In genomic region chr5:136192526-136193395, GRCh38 we compare ENCODE assay signal across 9 cellular contexts. TPM values are rescaled to one million over a fixed set of nuclear protein-coding genes. Genes with fewer than 3 reads are reported as not detected.
DNase-seq lines count a peak whose midpoint lies in the region; ATAC-seq and TF ChIP-seq lines count a peak whose summit lies in the region.
"Had no signal": no experiment of that assay in that cellular context is flagged by ENCODE, and none has a peak within 500 bp of the region (broad histone marks: within the 10 kb centered on the region; RNA-seq: fewer than 3 reads in every experiment).

TSS of gene SMIM32 (minus strand) at chr5:136193162. CDS start at chr5:136192524, 638 bp downstream.

- POLR2A ChIA-PET in activated CD4-positive, alpha-beta T cell treated with anti-CD3 and anti-CD28 coated beads, Interleukin-2, amount 10 ng/mL, durations not matched to agents 7 days and 5 days (lab: Charles Lee): no interaction called here

- no peaks in the 10 kb centered on the region for H3K9me3 Mint-ChIP-seq in activated CD4-positive, alpha-beta T cell treated with anti-CD3 and anti-CD28 coated beads, Interleukin-2, amount 10 ng/mL, durations not matched to agents 7 days and 5 days

- no peaks in the 10 kb centered on the region for H3K36me3 Mint-ChIP-seq in activated CD4-positive, alpha-beta T cell treated with anti-CD3 and anti-CD28 coated beads, Interleukin-2, amount 10 ng/mL, durations not matched to agents 7 days and 5 days (ENCODE audit: low read depth)

- no peak within 1 kb of the TSS for H3K4me3 Mint-ChIP-seq in activated CD4-positive, alpha-beta T cell treated with anti-CD3 and anti-CD28 coated beads, Interleukin-2, amount 10 ng/mL, durations not matched to agents 7 days and 5 days

- no peak within 1 kb of the TSS for H3K4me3 ChIP-seq in effector memory CD4-positive, alpha-beta T cell (ENCODE audit: insufficient read depth, low read depth, low read length, poor library complexity, severe bottlenecking)

- H3K36me3 ChIP-seq in effector memory CD4-positive, alpha-beta T cell (ENCODE audit: control insufficient read depth, insufficient read depth, low read length): no peaks in the 10 kb centered on the region

- DNase-seq in COLO668 (lab: John Stamatoyannopoulos, UW; ENCODE audit: unreplicated experiment): peak; percentile 27
- DNase-seq in NCI-H345 treated with DMSO at 0.1 percent for 48 hours (lab: John Stamatoyannopoulos, UW; ENCODE audit: unreplicated experiment): peak; percentile 57
- no peak for DNase-seq in foreskin keratinocyte
- peak; percentile 19 for DNase-seq in occipital lobe (lab: John Stamatoyannopoulos, UW)
- DNase-seq in effector memory CD4-positive, alpha-beta T cell: no peak
- DNase-seq in sciatic nerve (ENCODE audit: low spot score): no peak
- no peak for DNase-seq in NCI-H1436 treated with DMSO at 0.1 percent for 48 hours (lab: John Stamatoyannopoulos, UW)
- DNase-seq in activated CD4-positive, alpha-beta T cell treated with anti-CD3 and anti-CD28 coated beads, Interleukin-2, amount 10 ng/mL, durations not matched to agents 7 days and 5 days: no peak
- DNase-seq: stimulated activated naive CD4-positive, alpha-beta T cell treated with Interleukin-2 at 50 U/mL for 16 hours had no signal

- H3K27me3 ChIP-seq in foreskin keratinocyte: peaks cover 57% of the 10 kb centered on the region
- peaks cover 8% of the 10 kb centered on the region for H3K27me3 ChIP-seq in effector memory CD4-positive, alpha-beta T cell (replicated peaks; ENCODE audit: control insufficient read depth, insufficient read depth, low read length, poor library complexity, severe bottlenecking)

- H3K4me1 ChIP-seq in foreskin keratinocyte: no peaks in the 10 kb centered on the region
- peaks cover 4% of the 10 kb centered on the region for H3K4me1 ChIP-seq in effector memory CD4-positive, alpha-beta T cell (ENCODE audit: control insufficient read depth, insufficient read depth, low read length, poor library complexity, severe bottlenecking)

- H3K27ac Mint-ChIP-seq in activated CD4-positive, alpha-beta T cell treated with anti-CD3 and anti-CD28 coated beads, Interleukin-2, amount 10 ng/mL, durations not matched to agents 7 days and 5 days: no peak within 1 kb of the TSS

- intact Hi-C loops in sciatic nerve (cut with DNase I): no loop called here

- no peak for TF ChIP-seq CTCF in foreskin keratinocyte (conservative IDR thresholded peaks at IDR 0.05)

- no peaks in the 10 kb centered on the region for H3K4me1 Mint-ChIP-seq in activated CD4-positive, alpha-beta T cell treated with anti-CD3 and anti-CD28 coated beads, Interleukin-2, amount 10 ng/mL, durations not matched to agents 7 days and 5 days

- ATAC-seq in foreskin keratinocyte (peak; percentile 35), sciatic nerve (no peak)

- H3K9me3 ChIP-seq in effector memory CD4-positive, alpha-beta T cell (ENCODE audit: control insufficient read depth, low read length): no peaks in the 10 kb centered on the region

- no peak within 1 kb of the TSS for H3K27ac ChIP-seq in foreskin keratinocyte
- H3K27ac ChIP-seq in effector memory CD4-positive, alpha-beta T cell (ENCODE audit: insufficient read depth, low read length, poor library complexity, severe bottlenecking): no peak within 1 kb of the TSS

- peaks cover 40% of the 10 kb centered on the region for H3K27me3 Mint-ChIP-seq in activated CD4-positive, alpha-beta T cell treated with anti-CD3 and anti-CD28 coated beads, Interleukin-2, amount 10 ng/mL, durations not matched to agents 7 days and 5 days

- CTCF ChIA-PET in activated CD4-positive, alpha-beta T cell treated with anti-CD3 and anti-CD28 coated beads, Interleukin-2, amount 10 ng/mL, durations not matched to agents 7 days and 5 days (lab: Charles Lee): no interaction called here

RNA-seq across cellular contexts. Expression of gene SMIM32, which starts in this region (rescaled TPM):
- total RNA-seq in foreskin keratinocyte (not detected in 2 replicates), occipital lobe (not detected), sciatic nerve (not detected)
- not detected in 2 replicates for polyA plus RNA-seq in foreskin keratinocyte
- not detected for total RNA-seq in activated CD4-positive, alpha-beta T cell treated with anti-CD3 and anti-CD28 coated beads, Interleukin-2, amount 10 ng/mL, durations not matched to agents 7 days and 5 days

Comparison
In these comparisons a context has a peak if more than half of its experiments do, and no peak if none do; other contexts are left out.
1. Peak in ATAC-seq in foreskin keratinocyte; RNA of the gene not detected or under 1 TPM.
2. Peak in DNase-seq in occipital lobe; RNA of the gene not detected or under 1 TPM.
3. DNase-seq: peak in COLO668 (single experiment) and NCI-H345 treated with DMSO at 0.1 percent for 48 hours (single experiment); none in foreskin keratinocyte (0 of 2), effector memory CD4-positive, alpha-beta T cell (0 of 3), sciatic nerve (single experiment), NCI-H1436 treated with DMSO at 0.1 percent for 48 hours (single experiment) and activated CD4-positive, alpha-beta T cell treated with anti-CD3 and anti-CD28 coated beads, Interleukin-2, amount 10 ng/mL, durations not matched to agents 7 days and 5 days (single experiment).